ENCODE assay signal across 15 cellular contexts in the genomic region with DNA sequence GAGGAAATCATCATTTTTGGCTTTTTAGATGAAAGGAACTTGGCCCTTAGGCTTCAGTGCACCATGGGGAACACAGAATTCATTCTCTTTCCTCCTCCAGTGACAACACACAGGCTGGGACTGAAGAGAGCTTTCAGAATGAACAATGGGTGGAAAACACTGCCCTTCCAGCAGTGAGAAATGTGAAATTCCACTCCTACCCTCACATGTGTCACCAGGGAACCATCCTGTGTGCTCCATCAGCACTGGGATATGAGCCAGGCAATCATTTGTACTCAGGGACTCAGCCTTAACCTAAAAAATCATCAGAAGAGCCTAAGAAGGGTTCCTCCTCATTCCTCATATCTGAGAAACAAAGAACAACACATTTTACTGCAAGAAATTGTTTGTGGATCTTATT.
DNase-seq lines count a peak whose midpoint lies in the region; ATAC-seq, FAIRE-seq and TF ChIP-seq lines count a peak whose summit lies in the region.
"Had no signal": no experiment of that assay in that cellular context is flagged by ENCODE, and none has a peak within 500 bp of the region (broad histone marks: within the 10 kb centered on the region; RNA-seq: fewer than 3 reads in every experiment).

No MANE protein-coding gene starts in this region.

- CTCF ChIA-PET in activated CD4-positive, alpha-beta memory T cell treated with anti-CD3 and anti-CD28 coated beads for 36 hours (lab: Charles Lee): no interaction called here

- no peak overlapping the region for H3K4me3 ChIP-seq in cardiac fibroblast (replicated peaks in 1 of 2; ENCODE audit: low read depth in 2 of 2, low read length in 2 of 2)
- H3K4me3 ChIP-seq: BLaER1, SJSA1 had no signal

- H3K4me1 Mint-ChIP-seq in mesothelial cell of epicardium (peaks cover 44% of the 10 kb centered on the region), progenitor cell of endocrine pancreas (ENCODE audit: low read depth) (no peaks in the 10 kb centered on the region)
- no peaks in the 10 kb centered on the region for H3K4me1 Mint-ChIP-seq in activated CD4-positive, alpha-beta memory T cell treated with anti-CD3 and anti-CD28 coated beads for 36 hours (ENCODE audit: low read depth)
- H3K4me1 Mint-ChIP-seq: activated naive CD8-positive, alpha-beta T cell treated with anti-CD3 and anti-CD28 coated beads, Interleukin-2, amount 10 ng/mL, durations not matched to agents 7 days and 5 days; stimulated activated memory B cell treated with anti-CD40 and anti-IgM and Interleukin-4, amounts not matched to agents 10 μg/mL and 1 μg/mL and 100 μg/mL, for 72 hours had no signal

- ATAC-seq in HG02623 (IDR thresholded peaks at IDR 0.05; ENCODE audit: unreplicated experiment): no peak
- ATAC-seq: HepG2; stimulated activated memory B cell treated with anti-CD40 and anti-IgM and Interleukin-4, amounts not matched to agents 10 μg/mL and 1 μg/mL and 100 μg/mL, for 72 hours had no signal

- H3K9me3 Mint-ChIP-seq in mesothelial cell of epicardium (peaks cover 8% of the 10 kb centered on the region), progenitor cell of endocrine pancreas (ENCODE audit: low read depth) (peaks cover 4% of the 10 kb centered on the region)
- peaks cover 9% of the 10 kb centered on the region for H3K9me3 Mint-ChIP-seq in activated CD4-positive, alpha-beta memory T cell treated with anti-CD3 and anti-CD28 coated beads for 36 hours
- H3K9me3 Mint-ChIP-seq: stimulated activated memory B cell treated with anti-CD40 and anti-IgM and Interleukin-4, amounts not matched to agents 10 μg/mL and 1 μg/mL and 100 μg/mL, for 72 hours had no signal

- DNase-seq in AG08395 (ENCODE audit: low spot score) (peak; percentile 42), HTR-8/SVneo (ENCODE audit: insufficient read length, low spot score) (peak; percentile 19), cardiac fibroblast (ENCODE audit: low read depth in 2 of 2) (peak; percentile 3 to 51), mesothelial cell of epicardium (ENCODE audit: low spot score in 2 of 2, unreplicated experiment in 2 of 2) (no peak), progenitor cell of endocrine pancreas (ENCODE audit: low spot score, unreplicated experiment) (no peak), OCI-M2 (lab: John Stamatoyannopoulos, UW; ENCODE audit: unreplicated experiment) (no peak)
- no peak for DNase-seq in activated CD4-positive, alpha-beta memory T cell treated with anti-CD3 and anti-CD28 coated beads for 36 hours
- DNase-seq: activated CD4-positive, alpha-beta T cell treated with anti-CD3 and anti-CD28 coated beads, Interleukin-2, amount 50 U/mL, for 48 hours; activated naive CD8-positive, alpha-beta T cell treated with anti-CD3 and anti-CD28 coated beads, Interleukin-2, amount 10 ng/mL, durations not matched to agents 7 days and 5 days; NCI-H2171 treated with DMSO at 0.1 percent for 48 hours had no signal

- POLR2A ChIA-PET in activated CD4-positive, alpha-beta memory T cell treated with anti-CD3 and anti-CD28 coated beads for 36 hours (lab: Charles Lee): no interaction called here

- TF ChIP-seq CTCF in cardiac fibroblast (IDR thresholded peaks at IDR 0.05; ENCODE audit: low read depth, low read length) (no peak), mesothelial cell of epicardium (IDR thresholded peaks at IDR 0.05; ENCODE audit: unreplicated experiment) (no peak), progenitor cell of endocrine pancreas (IDR thresholded peaks at IDR 0.05; ENCODE audit: unreplicated experiment) (no peak)

- FAIRE-seq in HTR-8/SVneo (lab: Jason Lieb, UNC): no peak
- FAIRE-seq: HepG2 had no signal

- intact Hi-C loops in activated CD4-positive, alpha-beta memory T cell treated with anti-CD3 and anti-CD28 coated beads for 36 hours (cut with micrococcal nuclease): no loop called here

- H3K4me3 Mint-ChIP-seq in mesothelial cell of epicardium: no peak overlapping the region
- no peak overlapping the region for H3K4me3 Mint-ChIP-seq in activated CD4-positive, alpha-beta memory T cell treated with anti-CD3 and anti-CD28 coated beads for 36 hours
- H3K4me3 Mint-ChIP-seq in progenitor cell of endocrine pancreas (ENCODE audit: low read depth): no peak overlapping the region
- H3K4me3 Mint-ChIP-seq: activated naive CD8-positive, alpha-beta T cell treated with anti-CD3 and anti-CD28 coated beads, Interleukin-2, amount 10 ng/mL, durations not matched to agents 7 days and 5 days; stimulated activated memory B cell treated with anti-CD40 and anti-IgM and Interleukin-4, amounts not matched to agents 10 μg/mL and 1 μg/mL and 100 μg/mL, for 72 hours had no signal

- H3K27me3 Mint-ChIP-seq in mesothelial cell of epicardium (ENCODE audit: low read depth): no peaks in the 10 kb centered on the region
- H3K27me3 Mint-ChIP-seq in activated CD4-positive, alpha-beta memory T cell treated with anti-CD3 and anti-CD28 coated beads for 36 hours: no peaks in the 10 kb centered on the region
- peaks cover 3% of the 10 kb centered on the region for H3K27me3 Mint-ChIP-seq in progenitor cell of endocrine pancreas
- H3K27me3 Mint-ChIP-seq: activated naive CD8-positive, alpha-beta T cell treated with anti-CD3 and anti-CD28 coated beads, Interleukin-2, amount 10 ng/mL, durations not matched to agents 7 days and 5 days; stimulated activated memory B cell treated with anti-CD40 and anti-IgM and Interleukin-4, amounts not matched to agents 10 μg/mL and 1 μg/mL and 100 μg/mL, for 72 hours had no signal

- peaks cover 4% of the 10 kb centered on the region for H3K36me3 Mint-ChIP-seq in mesothelial cell of epicardium
- peaks cover 2% of the 10 kb centered on the region for H3K36me3 Mint-ChIP-seq in activated CD4-positive, alpha-beta memory T cell treated with anti-CD3 and anti-CD28 coated beads for 36 hours
- H3K36me3 Mint-ChIP-seq in progenitor cell of endocrine pancreas (ENCODE audit: insufficient read depth): no peaks in the 10 kb centered on the region
- H3K36me3 Mint-ChIP-seq: stimulated activated memory B cell treated with anti-CD40 and anti-IgM and Interleukin-4, amounts not matched to agents 10 μg/mL and 1 μg/mL and 100 μg/mL, for 72 hours had no signal

- H3K27ac Mint-ChIP-seq in mesothelial cell of epicardium (peak overlapping the region; percentile 85), progenitor cell of endocrine pancreas (no peak overlapping the region)
- no peak overlapping the region for H3K27ac Mint-ChIP-seq in activated CD4-positive, alpha-beta memory T cell treated with anti-CD3 and anti-CD28 coated beads for 36 hours
- H3K27ac Mint-ChIP-seq: activated naive CD8-positive, alpha-beta T cell treated with anti-CD3 and anti-CD28 coated beads, Interleukin-2, amount 10 ng/mL, durations not matched to agents 7 days and 5 days; stimulated activated memory B cell treated with anti-CD40 and anti-IgM and Interleukin-4, amounts not matched to agents 10 μg/mL and 1 μg/mL and 100 μg/mL, for 72 hours had no signal

Comparison
In these comparisons a context has a peak if more than half of its experiments do, and no peak if none do; other contexts are left out.
1. DNase-seq: peak in AG08395 (single experiment), HTR-8/SVneo (single experiment) and cardiac fibroblast (2 of 2); none in mesothelial cell of epicardium (0 of 2), activated CD4-positive, alpha-beta memory T cell treated with anti-CD3 and anti-CD28 coated beads for 36 hours (single experiment), progenitor cell of endocrine pancreas (single experiment) and OCI-M2 (single experiment).